ENCODE assay signal across 2 cellular contexts in the genomic region with DNA sequence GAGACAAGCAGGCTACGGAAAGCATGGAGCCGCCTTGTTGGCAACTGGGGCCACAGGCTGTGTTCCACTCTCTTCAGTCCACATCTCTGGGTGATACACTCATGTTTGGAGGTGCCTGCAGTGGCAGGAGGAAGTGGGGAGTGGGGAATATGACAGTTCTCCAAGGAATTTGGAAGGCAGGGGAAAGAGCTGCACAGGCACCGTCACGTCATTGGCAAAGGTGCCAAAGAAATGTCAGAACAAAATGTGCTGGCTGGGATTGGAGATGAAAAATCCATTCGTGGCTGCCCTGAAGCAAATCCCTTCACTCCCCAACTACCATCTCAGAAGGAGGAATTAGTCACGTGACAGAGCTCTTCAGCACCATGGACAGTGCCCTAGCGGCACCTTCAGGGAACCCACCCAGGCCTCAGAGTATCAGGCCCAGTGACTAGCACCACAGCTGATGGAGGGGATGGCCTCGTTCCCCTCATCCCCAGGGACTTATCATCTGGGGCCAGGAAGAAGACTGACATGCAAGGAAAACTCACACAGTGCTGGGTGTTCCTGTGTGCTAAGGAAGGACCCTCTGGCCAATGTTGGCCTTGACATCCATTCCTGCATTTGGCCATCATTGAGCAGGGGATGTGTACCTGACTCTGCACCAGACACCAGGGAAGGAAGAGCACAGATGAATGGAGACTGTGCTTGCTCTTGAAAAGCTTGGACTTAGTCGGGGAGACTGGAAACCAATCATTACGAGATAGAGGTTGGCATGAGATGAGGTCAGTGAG.
TF ChIP-seq lines count a peak whose summit lies in the region.

No MANE protein-coding gene starts in this region.

TF ChIP-seq in A549, 52 proteins besides CTCF, POLR2A, EP300 and RAD21:
- TF ChIP-seq USF2 (IDR thresholded peaks at IDR 0.05), result peak; percentile 75
- TF ChIP-seq RFX5 (IDR thresholded peaks at IDR 0.05), result no peak
- TF ChIP-seq, protein P1, sequence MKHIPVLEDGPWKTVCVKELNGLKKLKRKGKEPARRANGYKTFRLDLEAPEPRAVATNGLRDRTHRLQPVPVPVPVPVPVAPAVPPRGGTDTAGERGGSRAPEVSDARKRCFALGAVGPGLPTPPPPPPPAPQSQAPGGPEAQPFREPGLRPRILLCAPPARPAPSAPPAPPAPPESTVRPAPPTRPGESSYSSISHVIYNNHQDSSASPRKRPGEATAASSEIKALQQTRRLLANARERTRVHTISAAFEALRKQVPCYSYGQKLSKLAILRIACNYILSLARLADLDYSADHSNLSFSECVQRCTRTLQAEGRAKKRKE (CRISPR knock-in tag; IDR thresholded peaks at IDR 0.05; ENCODE audit: low read depth), result no peak
- TF ChIP-seq JUN (IDR thresholded peaks at IDR 0.05), result no peak
- TF ChIP-seq, protein P2, sequence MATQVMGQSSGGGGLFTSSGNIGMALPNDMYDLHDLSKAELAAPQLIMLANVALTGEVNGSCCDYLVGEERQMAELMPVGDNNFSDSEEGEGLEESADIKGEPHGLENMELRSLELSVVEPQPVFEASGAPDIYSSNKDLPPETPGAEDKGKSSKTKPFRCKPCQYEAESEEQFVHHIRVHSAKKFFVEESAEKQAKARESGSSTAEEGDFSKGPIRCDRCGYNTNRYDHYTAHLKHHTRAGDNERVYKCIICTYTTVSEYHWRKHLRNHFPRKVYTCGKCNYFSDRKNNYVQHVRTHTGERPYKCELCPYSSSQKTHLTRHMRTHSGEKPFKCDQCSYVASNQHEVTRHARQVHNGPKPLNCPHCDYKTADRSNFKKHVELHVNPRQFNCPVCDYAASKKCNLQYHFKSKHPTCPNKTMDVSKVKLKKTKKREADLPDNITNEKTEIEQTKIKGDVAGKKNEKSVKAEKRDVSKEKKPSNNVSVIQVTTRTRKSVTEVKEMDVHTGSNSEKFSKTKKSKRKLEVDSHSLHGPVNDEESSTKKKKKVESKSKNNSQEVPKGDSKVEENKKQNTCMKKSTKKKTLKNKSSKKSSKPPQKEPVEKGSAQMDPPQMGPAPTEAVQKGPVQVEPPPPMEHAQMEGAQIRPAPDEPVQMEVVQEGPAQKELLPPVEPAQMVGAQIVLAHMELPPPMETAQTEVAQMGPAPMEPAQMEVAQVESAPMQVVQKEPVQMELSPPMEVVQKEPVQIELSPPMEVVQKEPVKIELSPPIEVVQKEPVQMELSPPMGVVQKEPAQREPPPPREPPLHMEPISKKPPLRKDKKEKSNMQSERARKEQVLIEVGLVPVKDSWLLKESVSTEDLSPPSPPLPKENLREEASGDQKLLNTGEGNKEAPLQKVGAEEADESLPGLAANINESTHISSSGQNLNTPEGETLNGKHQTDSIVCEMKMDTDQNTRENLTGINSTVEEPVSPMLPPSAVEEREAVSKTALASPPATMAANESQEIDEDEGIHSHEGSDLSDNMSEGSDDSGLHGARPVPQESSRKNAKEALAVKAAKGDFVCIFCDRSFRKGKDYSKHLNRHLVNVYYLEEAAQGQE (IDR thresholded peaks at IDR 0.05), result peak; percentile 89
- TF ChIP-seq, protein P3, sequence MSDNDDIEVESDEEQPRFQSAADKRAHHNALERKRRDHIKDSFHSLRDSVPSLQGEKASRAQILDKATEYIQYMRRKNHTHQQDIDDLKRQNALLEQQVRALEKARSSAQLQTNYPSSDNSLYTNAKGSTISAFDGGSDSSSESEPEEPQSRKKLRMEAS (IDR thresholded peaks at IDR 0.05), result no peak
- no peak for TF ChIP-seq MAZ (IDR thresholded peaks at IDR 0.05; ENCODE audit: borderline replicate concordance, low read depth, low read length)

TF ChIP-seq in IMR-90, 13 proteins besides CTCF, POLR2A, EP300 and RAD21:
- TF ChIP-seq USF2 (IDR thresholded peaks at IDR 0.05; ENCODE audit: low read depth, low read length) (peak; percentile 93), FOS (IDR thresholded peaks at IDR 0.05; ENCODE audit: low read depth, low read length) (no peak), SMC3 (IDR thresholded peaks at IDR 0.05; ENCODE audit: low read depth, low read length) (no peak), BHLHE40 (IDR thresholded peaks at IDR 0.05; ENCODE audit: low read depth, low read length) (peak; percentile 60; the same call in 1 of the 2 replicates)
